20 cellular contexts compared by ENCODE assay signal in genomic region chr1:94332516-94332915, GRCh38.
"Had no signal": no experiment of that assay in that cellular context is flagged by ENCODE, and none has a peak within 500 bp of the region (broad histone marks: within the 10 kb centered on the region; RNA-seq: fewer than 3 reads in every experiment).

No MANE protein-coding gene starts in this region.

- H3K36me3 Mint-ChIP-seq: activated naive CD4-positive, alpha-beta T cell treated with anti-CD3 and anti-CD28 coated beads, Interleukin-2, amount 50 U/mL, for 24 hours; neural progenitor cell; WTC11 had no signal

- DNase-seq: activated CD4-positive, alpha-beta memory T cell treated with anti-CD3 and anti-CD28 coated beads, Interleukin-2, amount 10 ng/mL, durations not matched to agents 7 days and 5 days; activated CD4-positive, alpha-beta T cell treated with anti-CD3 and anti-CD28 coated beads for 4 hours; activated effector memory CD4-positive, alpha-beta T cell treated with Interleukin-2 at 50 U/mL for 16 hours; activated T-cell treated with anti-CD3 and anti-CD28 coated beads, Interleukin-2, amount 50 U/mL, for 24 hours; adrenal gland; body of pancreas; caudate nucleus; erythroblast; gastrocnemius medialis; heart left ventricle; left cardiac atrium; lower lobe of right lung; midbrain; ovary; right lobe of liver; spleen; stimulated activated CD4-positive, alpha-beta T cell treated with anti-CD3 and anti-CD28 coated beads, Interleukin-1b, Interleukin-23, amount 100 ng/mL, for 48 hours had no signal

- H3K9me3 Mint-ChIP-seq: activated CD4-positive, alpha-beta memory T cell treated with anti-CD3 and anti-CD28 coated beads, Interleukin-2, amount 10 ng/mL, durations not matched to agents 7 days and 5 days; activated naive CD4-positive, alpha-beta T cell treated with anti-CD3 and anti-CD28 coated beads, Interleukin-2, amount 50 U/mL, for 24 hours; activated T-cell treated with anti-CD3 and anti-CD28 coated beads, Interleukin-2, amount 50 U/mL, for 24 hours; neural progenitor cell; WTC11 had no signal

- ATAC-seq: body of pancreas, gastrocnemius medialis, heart left ventricle, left cardiac atrium, lower lobe of right lung, right lobe of liver, WTC11 had no signal

- H3K4me1 Mint-ChIP-seq: activated CD4-positive, alpha-beta memory T cell treated with anti-CD3 and anti-CD28 coated beads, Interleukin-2, amount 10 ng/mL, durations not matched to agents 7 days and 5 days; activated naive CD4-positive, alpha-beta T cell treated with anti-CD3 and anti-CD28 coated beads, Interleukin-2, amount 50 U/mL, for 24 hours had no signal

- H3K27ac Mint-ChIP-seq: activated CD4-positive, alpha-beta memory T cell treated with anti-CD3 and anti-CD28 coated beads, Interleukin-2, amount 10 ng/mL, durations not matched to agents 7 days and 5 days; activated naive CD4-positive, alpha-beta T cell treated with anti-CD3 and anti-CD28 coated beads, Interleukin-2, amount 50 U/mL, for 24 hours; activated T-cell treated with anti-CD3 and anti-CD28 coated beads, Interleukin-2, amount 50 U/mL, for 24 hours; neural progenitor cell; WTC11 had no signal

- H3K4me3 Mint-ChIP-seq: activated CD4-positive, alpha-beta memory T cell treated with anti-CD3 and anti-CD28 coated beads, Interleukin-2, amount 10 ng/mL, durations not matched to agents 7 days and 5 days; activated naive CD4-positive, alpha-beta T cell treated with anti-CD3 and anti-CD28 coated beads, Interleukin-2, amount 50 U/mL, for 24 hours; activated T-cell treated with anti-CD3 and anti-CD28 coated beads, Interleukin-2, amount 50 U/mL, for 24 hours; neural progenitor cell; WTC11 had no signal
